In genomic region chr3:126476166-126476975, GRCh38 we compare ENCODE assay signal across 8 cellular contexts. TPM values are rescaled to one million over a fixed set of nuclear protein-coding genes. Genes with fewer than 3 reads are reported as not detected.
DNase-seq lines count a peak whose midpoint lies in the region; ATAC-seq and TF ChIP-seq lines count a peak whose summit lies in the region.

No MANE protein-coding gene starts in this region.

- H3K4me2 ChIP-seq in BLaER1 = peak overlapping the region; percentile 92

- H3K4me1 ChIP-seq in BLaER1 (peaks cover 43% of the 10 kb centered on the region), iPS-20b (ENCODE audit: insufficient read depth, low read length) (peaks cover 8% of the 10 kb centered on the region), gastrocnemius medialis (peaks cover 32 to 38% of the 10 kb centered on the region in 2 donors)

- H3K27ac ChIP-seq in BLaER1 (no peak overlapping the region), iPS-20b (ENCODE audit: low read length) (no peak overlapping the region), gastrocnemius medialis (peak overlapping the region; percentile 90 to 96 (median 94))

- TF ChIP-seq CTCF in astrocyte of the spinal cord (IDR thresholded peaks at IDR 0.05; ENCODE audit: low read depth, low read length) (no peak), gastrocnemius medialis (IDR thresholded peaks at IDR 0.05 in 4 of 5, conservative IDR thresholded peaks at IDR 0.05 in 1 of 5) (no peak)

- H3K36me3 ChIP-seq in BLaER1 (peaks cover 13% of the 10 kb centered on the region), iPS-20b (ENCODE audit: insufficient read depth, low read depth, low read length) (peaks cover 21% of the 10 kb centered on the region), gastrocnemius medialis (no peaks in the 10 kb centered on the region)

- peak overlapping the region; percentile 68 for H3K4me3 ChIP-seq in BLaER1
- H3K4me3 ChIP-seq in astrocyte of the spinal cord (ENCODE audit: low read depth, low read length) = peak overlapping the region; percentile 62
- peak overlapping the region; percentile 88 for H3K4me3 ChIP-seq in iPS-20b (ENCODE audit: low read length)
- H3K4me3 ChIP-seq in gastrocnemius medialis = peak overlapping the region; percentile 60 to 75 (median 62)

- TF ChIP-seq POLR2A in gastrocnemius medialis (IDR thresholded peaks at IDR 0.05) = peak; percentile 75 to 81

- in situ Hi-C loops in astrocyte of the spinal cord (cut with HindIII; ENCODE audit: low sequenced_read_pairs) = no loop called here
- in situ Hi-C loops in gastrocnemius medialis (cut with MboI; ENCODE audit: low sequenced_read_pairs in 4 of 4) = loop anchor here in 2 of 4 donors (10.0 kb wide), 2 partner anchors 82 to 222 kb away; partner anchors contain the start of gene CFAP100 (in 2 of the 2)

- intact Hi-C loops in gastrocnemius medialis (cut with DNase I; ENCODE audit: low total_unique reads) = loop anchor here (10.0 kb wide), 1 partner anchor 562 kb away; no protein-coding TSS in a partner anchor

- peaks cover 41% of the 10 kb centered on the region for H4K20me1 ChIP-seq in BLaER1

- DNase-seq in NOMO-1 treated with DMSO at 0.1 percent for 48 hours (lab: John Stamatoyannopoulos, UW; ENCODE audit: unreplicated experiment) = peak; percentile 54
- DNase-seq in astrocyte of the spinal cord (ENCODE audit: low read depth, low spot score) = peak; percentile 24
- DNase-seq in gastrocnemius medialis = peak in 1 of 2 donors; percentile 69
- DNase-seq in NCI-H1694 treated with DMSO at 0.1 percent for 48 hours (lab: John Stamatoyannopoulos, UW) = no peak

- H3K27me3 ChIP-seq in BLaER1 (no peaks in the 10 kb centered on the region), iPS-20b (ENCODE audit: insufficient read depth, low read length) (no peaks in the 10 kb centered on the region), gastrocnemius medialis (no peaks in the 10 kb centered on the region)

- peak; percentile 20 for ATAC-seq in GM19328 (IDR thresholded peaks at IDR 0.05; ENCODE audit: unreplicated experiment)
- ATAC-seq in HG03342 (IDR thresholded peaks at IDR 0.05; ENCODE audit: unreplicated experiment) = peak; percentile 32
- ATAC-seq in gastrocnemius medialis = peak; percentile 11 to 20

- H3K9ac ChIP-seq in BLaER1 = peak overlapping the region; percentile 67
- H3K9ac ChIP-seq in iPS-20b (ENCODE audit: low read depth, low read length) = peak overlapping the region; percentile 81; the same call in 1 of the 2 replicates

- no peaks in the 10 kb centered on the region for H3K9me3 ChIP-seq in BLaER1
- no peaks in the 10 kb centered on the region for H3K9me3 ChIP-seq in iPS-20b (ENCODE audit: insufficient read depth, low read depth, low read length)
- no peaks in the 10 kb centered on the region for H3K9me3 ChIP-seq in gastrocnemius medialis

RNA-seq across cellular contexts. Expression of gene ZXDC, which starts 0.7 kb away (rescaled TPM):
- 10 to 100 TPM; 40.9 to 54.2 (median 45.4) TPM for total RNA-seq in gastrocnemius medialis

RNA-seq across cellular contexts. Expression of gene UROC1, which starts 41.2 kb away (rescaled TPM):
- under 1 TPM in 2 of 4 donors, not detected in 2; 0.07 to 0.36 TPM for total RNA-seq in gastrocnemius medialis

RNA-seq across cellular contexts. Expression of gene CHST13, which starts 47.6 kb away (rescaled TPM):
- total RNA-seq in gastrocnemius medialis = under 1 TPM in 1 of 4 donors, not detected in 3; 0.49 TPM

Comparison
In these comparisons a context has a peak if more than half of its experiments do, and no peak if none do; other contexts are left out.
1. H3K27ac ChIP-seq: peak in gastrocnemius medialis (4 of 4); none in BLaER1 (single experiment) and iPS-20b (single experiment).
2. Peak in every context shown above with its lines, with median percentiles within 50 percentile points of each other: H3K4me3 ChIP-seq and ATAC-seq.